In the genomic region with DNA sequence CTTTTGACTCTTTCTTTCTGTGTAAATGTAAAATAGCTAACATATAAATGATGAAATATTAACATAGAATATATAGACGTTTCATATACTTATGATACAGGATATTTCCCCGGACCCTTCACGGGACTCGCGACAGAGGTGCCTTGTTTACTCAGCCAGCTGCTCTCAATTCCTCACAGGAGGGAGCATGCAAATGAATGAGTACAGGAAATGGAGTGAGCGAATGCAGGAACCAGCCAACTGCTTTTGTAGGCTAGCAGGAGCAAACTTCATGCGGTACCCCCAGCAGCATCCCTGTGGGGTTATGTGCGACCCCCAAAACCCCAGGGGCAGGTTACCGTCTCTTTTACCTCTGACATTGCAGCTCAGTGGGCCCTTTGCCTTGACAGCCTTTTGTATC, we compare ENCODE assay signal across 21 cellular contexts.
"Had no signal": no experiment of that assay in that cellular context is flagged by ENCODE, and none has a peak within 500 bp of the region (broad histone marks: within the 10 kb centered on the region; RNA-seq: fewer than 3 reads in every experiment).

No MANE protein-coding gene starts in this region.

- H3K27ac ChIP-seq: ascending aorta, esophagus muscularis mucosa, gastroesophageal sphincter, heart right ventricle, spleen had no signal

- ATAC-seq: activated CD4-positive, CD25-positive, alpha-beta regulatory T cell treated with anti-CD3 and anti-CD28 coated beads, Interleukin-2, amount 50 U/mL, for 24 hours; activated T-cell treated with anti-CD3 and anti-CD28 coated beads, Interleukin-2, amount 50 U/mL, for 4 hours; gastroesophageal sphincter; heart right ventricle; left lobe of liver; stimulated activated naive B cell treated with anti-CD40 and anti-IgM and Interleukin-4, amounts not matched to agents 10 μg/mL and 1 μg/mL and 100 μg/mL, for 72 hours had no signal

- DNase-seq: activated CD4-positive, alpha-beta T cell treated with anti-CD3 and anti-CD28 coated beads, Interleukin-2, amount 50 U/mL, for 1 hour; activated CD8-positive, alpha-beta memory T cell treated with anti-CD3 and anti-CD28 coated beads, Interleukin-2, amount 50 U/mL, for 4 hours; activated naive CD4-positive, alpha-beta T cell treated with anti-CD3 and anti-CD28 coated beads, Interleukin-2, amount 50 U/mL, for 16 hours; activated T-cell treated with anti-CD3 and anti-CD28 coated beads, Interleukin-2, amount 50 U/mL, for 4 hours; cerebellar nuclear complex; effector CD8-positive, alpha-beta T cell; heart right ventricle; midbrain; occipital lobe; posterior cingulate gyrus; retina; spleen; stimulated activated naive B cell treated with anti-CD40 and anti-IgM and Interleukin-4, amounts not matched to agents 10 μg/mL and 1 μg/mL and 100 μg/mL, for 72 hours; T-helper 1 cell; T-helper 9 cell had no signal

- H3K27me3 ChIP-seq: ascending aorta, esophagus muscularis mucosa, gastroesophageal sphincter, heart right ventricle, spleen had no signal

- H3K4me3 ChIP-seq: ascending aorta, esophagus muscularis mucosa, gastroesophageal sphincter, heart right ventricle, lung, spleen had no signal

- H3K36me3 ChIP-seq: ascending aorta, esophagus muscularis mucosa, gastroesophageal sphincter, heart right ventricle, spleen had no signal

- H3K4me1 ChIP-seq: ascending aorta, esophagus muscularis mucosa, gastroesophageal sphincter, heart right ventricle, spleen had no signal
